In genomic region chr16:24838554-24839266, GRCh38 we compare ENCODE assay signal across 11 cellular contexts. TPM values are rescaled to one million over a fixed set of nuclear protein-coding genes. Genes with fewer than 3 reads are reported as not detected.
DNase-seq lines count a peak whose midpoint lies in the region; ATAC-seq and TF ChIP-seq lines count a peak whose summit lies in the region.
"Had no signal": no experiment of that assay in that cellular context is flagged by ENCODE, and none has a peak within 500 bp of the region (broad histone marks: within the 10 kb centered on the region; RNA-seq: fewer than 3 reads in every experiment).

No MANE protein-coding gene starts in this region.

- no peaks in the 10 kb centered on the region for H3K36me3 Mint-ChIP-seq in activated CD8-positive, alpha-beta T cell treated with anti-CD3 and anti-CD28 coated beads, Interleukin-2, amount 10 ng/mL, durations not matched to agents 7 days and 5 days (ENCODE audit: low read depth)

- intact Hi-C loops in A673 (cut with micrococcal nuclease; ENCODE audit: unreplicated experiment), result loop anchor here (10.0 kb wide), 1 partner anchor 386 kb away; no protein-coding TSS in a partner anchor

- H3K4me3 Mint-ChIP-seq in activated CD8-positive, alpha-beta T cell treated with anti-CD3 and anti-CD28 coated beads, Interleukin-2, amount 10 ng/mL, durations not matched to agents 7 days and 5 days, result no peak overlapping the region
- H3K4me3 Mint-ChIP-seq: central memory CD8-positive, alpha-beta T cell had no signal

- TF ChIP-seq CTCF in A673 (conservative IDR thresholded peaks at IDR 0.05; ENCODE audit: low read depth, low read length) (no peak), lung (IDR thresholded peaks at IDR 0.05; ENCODE audit: control extremely low read depth, extremely low read depth) (no peak)

- H3K27me3 Mint-ChIP-seq in activated CD8-positive, alpha-beta T cell treated with anti-CD3 and anti-CD28 coated beads, Interleukin-2, amount 10 ng/mL, durations not matched to agents 7 days and 5 days (ENCODE audit: low read depth), result no peaks in the 10 kb centered on the region
- H3K27me3 Mint-ChIP-seq: CD4-positive, CD25-positive, alpha-beta regulatory T cell; central memory CD8-positive, alpha-beta T cell had no signal

- no peaks in the 10 kb centered on the region for H3K27me3 ChIP-seq in A673 (replicated peaks; ENCODE audit: insufficient read depth, low read depth, low read length, poor library complexity)
- no peaks in the 10 kb centered on the region for H3K27me3 ChIP-seq in lung (ENCODE audit: control insufficient read depth, insufficient read depth)

- POLR2A ChIA-PET in A673 (lab: Charles Lee; ENCODE audit: low non-redundant PET), result interaction anchor here (0.6 kb wide), 1 partner anchor 11 kb away, joined by 4 read pairs; no protein-coding TSS in a partner anchor
- POLR2A ChIA-PET in activated CD8-positive, alpha-beta T cell treated with anti-CD3 and anti-CD28 coated beads, Interleukin-2, amount 10 ng/mL, durations not matched to agents 7 days and 5 days (lab: Charles Lee), result no interaction called here

- H3K4me1 ChIP-seq in A673 (ENCODE audit: insufficient read depth, low read length, poor library complexity, severe bottlenecking) (no peaks in the 10 kb centered on the region), lung (ENCODE audit: control insufficient read depth in 2 of 2, insufficient read depth in 2 of 2, low read length in 2 of 2) (peaks cover 0 to 7% of the 10 kb centered on the region in 2 donors)

- H3K4me3 ChIP-seq in A673 (ENCODE audit: low read depth, low read length, poor library complexity, severe bottlenecking), result no peak overlapping the region
- H3K4me3 ChIP-seq in lung, result no peak overlapping the region

- H3K9me3 Mint-ChIP-seq in activated CD8-positive, alpha-beta T cell treated with anti-CD3 and anti-CD28 coated beads, Interleukin-2, amount 10 ng/mL, durations not matched to agents 7 days and 5 days (ENCODE audit: insufficient read depth), result no peaks in the 10 kb centered on the region
- H3K9me3 Mint-ChIP-seq: CD4-positive, CD25-positive, alpha-beta regulatory T cell; central memory CD8-positive, alpha-beta T cell had no signal

- no peaks in the 10 kb centered on the region for H3K4me1 Mint-ChIP-seq in activated CD8-positive, alpha-beta T cell treated with anti-CD3 and anti-CD28 coated beads, Interleukin-2, amount 10 ng/mL, durations not matched to agents 7 days and 5 days (ENCODE audit: low read depth)
- H3K4me1 Mint-ChIP-seq: CD4-positive, CD25-positive, alpha-beta regulatory T cell; central memory CD8-positive, alpha-beta T cell had no signal

- BruUV-seq in A673 (replicated peaks; lab: Mats Ljungman, UMichigan), result no TSS peak

- ATAC-seq in lung (ENCODE audit: insufficient read depth, low FRiP score), result peak; percentile 81
- no peak for ATAC-seq in activated CD8-positive, alpha-beta T cell treated with anti-CD3 and anti-CD28 coated beads, Interleukin-2, amount 10 ng/mL, durations not matched to agents 7 days and 5 days
- ATAC-seq in HG03520 (IDR thresholded peaks at IDR 0.05; ENCODE audit: unreplicated experiment), result no peak
- no peak for ATAC-seq in GM21528 (IDR thresholded peaks at IDR 0.05; ENCODE audit: low FRiP score, unreplicated experiment)

- no peak overlapping the region for H3K27ac ChIP-seq in A673 (ENCODE audit: low read depth, low read length, poor library complexity, severe bottlenecking)
- H3K27ac ChIP-seq in lung (ENCODE audit: low read depth in 1 of 2, low read length in 1 of 2), result peak overlapping the region in 1 of 2 donors; percentile 1

- no peak overlapping the region for H3K27ac Mint-ChIP-seq in activated CD8-positive, alpha-beta T cell treated with anti-CD3 and anti-CD28 coated beads, Interleukin-2, amount 10 ng/mL, durations not matched to agents 7 days and 5 days
- H3K27ac Mint-ChIP-seq: CD4-positive, CD25-positive, alpha-beta regulatory T cell had no signal

- H3K36me3 ChIP-seq in A673 (ENCODE audit: insufficient read depth, low read length, poor library complexity, severe bottlenecking), result no peaks in the 10 kb centered on the region
- H3K36me3 ChIP-seq in lung (ENCODE audit: control insufficient read depth in 2 of 2, insufficient read depth in 2 of 2, low read length in 2 of 2), result no peaks in the 10 kb centered on the region

- WGBS in lung, 2 donors, result 19 to 21% methylated on average over 5 of the region's 5 CpGs

- H3K9me3 ChIP-seq in A673 (ENCODE audit: low read depth, low read length, poor library complexity, severe bottlenecking), result no peaks in the 10 kb centered on the region
- H3K9me3 ChIP-seq in lung (ENCODE audit: control insufficient read depth in 2 of 2, insufficient read depth in 1 of 2, low read length in 1 of 2), result no peaks in the 10 kb centered on the region

- CTCF ChIA-PET in A673 (lab: Charles Lee), result interaction anchor here (0.5 to 0.8 kb wide), 2 partner anchors 68 to 239 kb away, joined by 8 to 12 read pairs; no protein-coding TSS in a partner anchor
- CTCF ChIA-PET in activated CD8-positive, alpha-beta T cell treated with anti-CD3 and anti-CD28 coated beads, Interleukin-2, amount 10 ng/mL, durations not matched to agents 7 days and 5 days (lab: Charles Lee), result no interaction called here

- DNase-seq in A673 (ENCODE audit: low spot score) (peak; percentile 14), NCI-H226 (peak; percentile 50), dedifferentiated amniotic fluid mesenchymal stem cell (ENCODE audit: extremely low spot score) (peak; percentile 31), lung (ENCODE audit: low spot score) (no peak), SHP77 treated with DMSO at 0.1 percent for 48 hours (lab: John Stamatoyannopoulos, UW) (no peak)
- DNase-seq in activated CD8-positive, alpha-beta T cell treated with anti-CD3 and anti-CD28 coated beads, Interleukin-2, amount 10 ng/mL, durations not matched to agents 7 days and 5 days, result no peak
- DNase-seq: CD4-positive, CD25-positive, alpha-beta regulatory T cell; stimulated activated CD4-positive, alpha-beta T cell treated with anti-CD3 and anti-CD28 coated beads, Interleukin-1b, Interleukin-23, amount 100 ng/mL, for 48 hours had no signal

RNA-seq across cellular contexts. Expression of gene SLC5A11, which starts 7.1 kb away (rescaled TPM):
- total RNA-seq in A673 (2021) (not detected in 2 replicates), lung (1 to 10 TPM in 1 of 2 donors, not detected in 1; 1.1 TPM)
- polyA plus RNA-seq in lung, result under 1 TPM in 1 of 2 donors, not detected in 1; 0.05 TPM
- total RNA-seq in activated CD8-positive, alpha-beta T cell treated with anti-CD3 and anti-CD28 coated beads, Interleukin-2, amount 10 ng/mL, durations not matched to agents 7 days and 5 days, result under 1 TPM in 1 of 2 experiments, not detected in 1; 0.44 TPM
- total RNA-seq: CD4-positive, CD25-positive, alpha-beta regulatory T cell had no signal
- polyA plus RNA-seq: CD4-positive, CD25-positive, alpha-beta regulatory T cell had no signal

Comparison
In these comparisons a context has a peak if more than half of its experiments do, and no peak if none do; other contexts are left out.
1. DNase-seq: peak in A673 (single experiment), NCI-H226 (single experiment) and dedifferentiated amniotic fluid mesenchymal stem cell (single experiment); none in lung (single experiment), SHP77 treated with DMSO at 0.1 percent for 48 hours (single experiment) and activated CD8-positive, alpha-beta T cell treated with anti-CD3 and anti-CD28 coated beads, Interleukin-2, amount 10 ng/mL, durations not matched to agents 7 days and 5 days (single experiment).